25 cellular contexts compared by ENCODE assay signal in the genomic region with DNA sequence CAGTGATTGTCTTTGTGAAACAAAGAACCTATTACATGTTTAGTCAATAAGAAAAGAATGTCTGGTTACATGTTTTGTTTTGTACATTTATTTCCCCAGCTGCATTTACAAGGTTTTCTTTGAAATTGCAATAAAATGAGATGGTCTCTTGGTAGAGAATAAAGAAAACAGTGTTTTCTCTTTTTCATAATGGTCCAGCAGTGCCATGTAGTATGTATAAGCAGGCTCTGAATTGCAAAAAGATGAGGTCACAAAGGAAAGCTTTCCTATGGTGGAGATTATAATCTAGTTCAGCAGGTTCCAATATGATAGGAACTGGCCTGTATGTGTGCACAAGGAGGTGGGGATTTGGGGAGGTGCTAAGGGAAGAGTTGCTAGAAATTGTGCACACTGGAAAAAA.
DNase-seq lines count a peak whose midpoint lies in the region; ATAC-seq, FAIRE-seq and TF ChIP-seq lines count a peak whose summit lies in the region.
"Had no signal": no experiment of that assay in that cellular context is flagged by ENCODE, and none has a peak within 500 bp of the region (broad histone marks: within the 10 kb centered on the region; RNA-seq: fewer than 3 reads in every experiment).

No MANE protein-coding gene starts in this region.

- H3K27ac ChIP-seq in IMR-90 (ENCODE audit: insufficient read depth, low read length) (no peak overlapping the region), endothelial cell of umbilical vein (ENCODE audit: insufficient read depth, low read depth, low read length) (no peak overlapping the region), mesendoderm (ENCODE audit: low read depth, low read length) (no peak overlapping the region)
- H3K27ac ChIP-seq: BLaER1, RWPE1, upper lobe of left lung had no signal

- ATAC-seq in IMR-90 (ENCODE audit: low read depth) = no peak
- no peak for ATAC-seq in GM19397 (IDR thresholded peaks at IDR 0.05; ENCODE audit: unreplicated experiment)
- ATAC-seq: activated CD8-positive, alpha-beta T cell treated with anti-CD3 and anti-CD28 coated beads for 36 hours; stimulated activated naive CD8-positive, alpha-beta T cell treated with anti-CD3 and anti-CD28 coated beads, Interleukin-15, Interleukin-2, amounts not matched to agents 100 U/mL and 50 U/mL, for 24 hours had no signal

- H2BK120ac ChIP-seq in IMR-90 (ENCODE audit: low read depth, low read length) = no peak overlapping the region
- no peak overlapping the region for H2BK120ac ChIP-seq in mesendoderm (ENCODE audit: low read depth, low read length)

- H3K4ac ChIP-seq in IMR-90 (ENCODE audit: low read depth, low read length) = no peak overlapping the region
- no peak overlapping the region for H3K4ac ChIP-seq in mesendoderm (ENCODE audit: low read depth, low read length)

- H2AFZ ChIP-seq in IMR-90 (replicated peaks; ENCODE audit: low read length, poor library complexity) (no peak overlapping the region), endothelial cell of umbilical vein (ENCODE audit: low read depth, low read length) (no peak overlapping the region)

- H3K18ac ChIP-seq in IMR-90 (ENCODE audit: low read depth, low read length) (no peak overlapping the region), mesendoderm (ENCODE audit: low read length) (peak overlapping the region; percentile 51)

- H2AK5ac ChIP-seq in IMR-90 (ENCODE audit: low read depth, low read length) (no peak overlapping the region), mesendoderm (ENCODE audit: low read length) (no peak overlapping the region)

- H3K9me3 ChIP-seq in IMR-90 (ENCODE audit: control insufficient read depth, insufficient read depth, low read length) (no peaks in the 10 kb centered on the region), endothelial cell of umbilical vein (replicated peaks; ENCODE audit: control insufficient read depth, insufficient read depth, low read length) (no peaks in the 10 kb centered on the region)
- H3K9me3 ChIP-seq: BLaER1, upper lobe of left lung had no signal

- H3K56ac ChIP-seq in IMR-90 (ENCODE audit: extremely low read depth, insufficient read depth, low read length) = no peak overlapping the region
- no peak overlapping the region for H3K56ac ChIP-seq in mesendoderm (ENCODE audit: low read length)

- H4K91ac ChIP-seq in IMR-90 (ENCODE audit: insufficient read depth, low read depth, low read length) = no peak overlapping the region

- H3K79me1 ChIP-seq in IMR-90 (ENCODE audit: low read depth in 1 of 2, low read length in 2 of 2) = no peaks in the 10 kb centered on the region
- H3K79me1 ChIP-seq in mesendoderm (ENCODE audit: low read length) = no peaks in the 10 kb centered on the region

- dilution Hi-C loops in IMR-90 (cut with HindIII; ENCODE audit: low sequenced_read_pairs, unreplicated experiment) (no loop called here), endothelial cell of umbilical vein (cut with MboI; ENCODE audit: extremely low pct_ligation_motif_present, low sequenced_read_pairs) (no loop called here)

- no peaks in the 10 kb centered on the region for H3K4me1 ChIP-seq in IMR-90 (ENCODE audit: control insufficient read depth, insufficient read depth, low read length)
- H3K4me1 ChIP-seq in endothelial cell of umbilical vein (ENCODE audit: control insufficient read depth, extremely low read depth, insufficient read depth, low read length) = no peaks in the 10 kb centered on the region
- no peaks in the 10 kb centered on the region for H3K4me1 ChIP-seq in mesendoderm (ENCODE audit: control insufficient read depth, low read depth, low read length)
- H3K4me1 ChIP-seq: BLaER1, upper lobe of left lung had no signal

- in situ Hi-C loops in IMR-90 (cut with MboI; ENCODE audit: low sequenced_read_pairs) = no loop called here

- H2AK9ac ChIP-seq in IMR-90 (replicated peaks; ENCODE audit: low read depth, low read length, poor library complexity) = no peak overlapping the region

- DNase-seq in Ammon's horn (ENCODE audit: low spot score) (peak; percentile 59), IMR-90 (peak; percentile 16), endothelial cell of umbilical vein (ENCODE audit: low read depth, low spot score) (peak; percentile 22), mesendoderm (no peak), cerebellum (ENCODE audit: low spot score) (no peak), AML-193 (lab: John Stamatoyannopoulos, UW) (no peak)
- no peak for DNase-seq in stimulated activated naive CD4-positive, alpha-beta T cell (lab: John Stamatoyannopoulos, UW)
- DNase-seq: activated CD4-positive, CD25-positive, alpha-beta regulatory T cell; activated CD8-positive, alpha-beta T cell treated with anti-CD3 and anti-CD28 coated beads for 36 hours; activated gamma-delta T cell treated with Interleukin-2 at 50 U/mL for 16 hours; activated T-cell treated with anti-CD3 and anti-CD28 coated beads for 4 hours; immature natural killer cell; NCI-H146; NCI-H2171; NCI-H524 treated with DMSO at 0.1 percent for 48 hours; small intestine; stimulated activated CD4-positive, alpha-beta T cell treated with anti-CD3 and anti-CD28 coated beads, Interleukin-4, amount 100 ng/mL, for 1 hour; stimulated activated naive CD8-positive, alpha-beta T cell treated with anti-CD3 and anti-CD28 coated beads, Interleukin-15, Interleukin-2, amounts not matched to agents 100 U/mL and 50 U/mL, for 24 hours; T1000; upper lobe of left lung had no signal

- H3K9me1 ChIP-seq in IMR-90 (ENCODE audit: insufficient read depth, low read length) = no peaks in the 10 kb centered on the region
- no peaks in the 10 kb centered on the region for H3K9me1 ChIP-seq in endothelial cell of umbilical vein (replicated peaks; ENCODE audit: control insufficient read depth, extremely low read depth, insufficient read depth, low read length)

- H4K5ac ChIP-seq in IMR-90 (ENCODE audit: low read depth, low read length) (no peak overlapping the region), mesendoderm (ENCODE audit: low read length) (no peak overlapping the region)

- H2BK20ac ChIP-seq in IMR-90 (ENCODE audit: low read depth, low read length) = no peak overlapping the region

- H3K4me2 ChIP-seq in IMR-90 (ENCODE audit: low read depth, low read length) = no peak overlapping the region
- no peak overlapping the region for H3K4me2 ChIP-seq in endothelial cell of umbilical vein (ENCODE audit: insufficient read depth, low read length)
- no peak overlapping the region for H3K4me2 ChIP-seq in mesendoderm (ENCODE audit: low read length)
- H3K4me2 ChIP-seq: BLaER1 had no signal

- H3K23ac ChIP-seq in IMR-90 (ENCODE audit: low read depth, low read length) (no peak overlapping the region), mesendoderm (ENCODE audit: low read length) (no peak overlapping the region)

- no peak overlapping the region for H3K4me3 ChIP-seq in IMR-90 (ENCODE audit: insufficient read depth, low read depth, low read length)
- no peak overlapping the region for H3K4me3 ChIP-seq in endothelial cell of umbilical vein (replicated peaks in 1 of 3; ENCODE audit: insufficient read depth in 1 of 3, low read depth in 1 of 3, low read length in 3 of 3)
- no peak overlapping the region for H3K4me3 ChIP-seq in mesendoderm (ENCODE audit: low read length)
- H3K4me3 ChIP-seq: BLaER1, lung, upper lobe of left lung had no signal

- H3K36me3 ChIP-seq in IMR-90 (ENCODE audit: control insufficient read depth, insufficient read depth, low read length) (no peaks in the 10 kb centered on the region), endothelial cell of umbilical vein (ENCODE audit: control insufficient read depth in 2 of 2, extremely low read depth in 1 of 2, insufficient read depth in 2 of 2, low read length in 2 of 2) (no peaks in the 10 kb centered on the region), mesendoderm (ENCODE audit: control insufficient read depth, insufficient read depth, low read length) (no peaks in the 10 kb centered on the region)
- H3K36me3 ChIP-seq: BLaER1, upper lobe of left lung had no signal

- peak; percentile 59 for FAIRE-seq in endothelial cell of umbilical vein (lab: Jason Lieb, UNC)
- FAIRE-seq: H54 had no signal

- no peak overlapping the region for H3K14ac ChIP-seq in IMR-90 (replicated peaks; ENCODE audit: low read depth, low read length)

- H3K9ac ChIP-seq in IMR-90 (ENCODE audit: low read depth, low read length) (no peak overlapping the region), endothelial cell of umbilical vein (replicated peaks; ENCODE audit: extremely low read depth, insufficient read depth, low read length) (no peak overlapping the region), mesendoderm (ENCODE audit: low read length) (no peak overlapping the region)
- H3K9ac ChIP-seq: BLaER1 had no signal

- no peaks in the 10 kb centered on the region for H3K27me3 ChIP-seq in IMR-90 (ENCODE audit: control insufficient read depth, insufficient read depth, low read length)
- no peaks in the 10 kb centered on the region for H3K27me3 ChIP-seq in endothelial cell of umbilical vein (ENCODE audit: control insufficient read depth in 2 of 2, insufficient read depth in 2 of 2, low read length in 2 of 2)
- no peaks in the 10 kb centered on the region for H3K27me3 ChIP-seq in mesendoderm (ENCODE audit: insufficient read depth, low read length, poor library complexity)
- H3K27me3 ChIP-seq: BLaER1, upper lobe of left lung had no signal

- intact Hi-C loops in IMR-90 (cut with micrococcal nuclease) (no loop called here), endothelial cell of umbilical vein (cut with micrococcal nuclease) (no loop called here)

- CTCF ChIA-PET in IMR-90 (lab: Yijun Ruan, JAX) (no interaction called here), endothelial cell of umbilical vein (lab: Charles Lee) (interaction anchor here (0.8 kb wide), 1 partner anchor 11 kb away, joined by 3 read pairs; no protein-coding TSS in a partner anchor)

- no peak for TF ChIP-seq POLR2A in IMR-90 (IDR thresholded peaks at IDR 0.05; ENCODE audit: low read depth, low read length)
- no peak for TF ChIP-seq POLR2A in endothelial cell of umbilical vein (IDR thresholded peaks at IDR 0.05; ENCODE audit: low read depth, low read length)

- H3K79me2 ChIP-seq in endothelial cell of umbilical vein (ENCODE audit: control insufficient read depth, insufficient read depth, low read length) (no peaks in the 10 kb centered on the region), mesendoderm (ENCODE audit: control insufficient read depth, insufficient read depth, low read length) (no peaks in the 10 kb centered on the region)

- TF ChIP-seq RAD21 in IMR-90 (IDR thresholded peaks at IDR 0.05; ENCODE audit: low read length) = no peak

- H2BK5ac ChIP-seq in IMR-90 (ENCODE audit: low read depth, low read length, poor library complexity, severe bottlenecking) = no peak overlapping the region
- no peak overlapping the region for H2BK5ac ChIP-seq in mesendoderm (ENCODE audit: low read length)

- no peak for TF ChIP-seq CTCF in IMR-90 (conservative IDR thresholded peaks at IDR 0.05; ENCODE audit: low read depth, low read length)
- TF ChIP-seq CTCF in endothelial cell of umbilical vein (IDR thresholded peaks at IDR 0.05; ENCODE audit: extremely low read depth in 1 of 2, insufficient read depth in 1 of 2, low read depth in 1 of 2, low read length in 2 of 2) = no peak

- H4K8ac ChIP-seq in IMR-90 (ENCODE audit: low read depth in 2 of 2, low read length in 2 of 2) (no peak overlapping the region), mesendoderm (ENCODE audit: low read depth, low read length) (no peak overlapping the region)

- BruUV-seq in IMR-90 (replicated peaks; lab: Mats Ljungman, UMichigan) (no TSS peak), endothelial cell of umbilical vein (replicated peaks; lab: Mats Ljungman, UMichigan) (no TSS peak)

- POLR2A ChIA-PET in IMR-90 (lab: Charles Lee; ENCODE audit: unreplicated experiment) (no interaction called here), endothelial cell of umbilical vein (lab: Charles Lee) (no interaction called here)

- no peaks in the 10 kb centered on the region for H4K20me1 ChIP-seq in IMR-90 (ENCODE audit: insufficient read depth, low read length)
- H4K20me1 ChIP-seq in endothelial cell of umbilical vein (replicated peaks; ENCODE audit: control insufficient read depth, extremely low read depth, insufficient read depth, low read length) = no peaks in the 10 kb centered on the region
- H4K20me1 ChIP-seq: BLaER1 had no signal

- H2BK15ac ChIP-seq in IMR-90 (ENCODE audit: low read depth, low read length) (no peak overlapping the region), mesendoderm (replicated peaks; ENCODE audit: low read depth) (no peak overlapping the region)

Comparison
In these comparisons a context has a peak if more than half of its experiments do, and no peak if none do; other contexts are left out.
1. DNase-seq: peak in Ammon's horn (single experiment), IMR-90 (single experiment) and endothelial cell of umbilical vein (single experiment); none in mesendoderm (single experiment), cerebellum (single experiment), stimulated activated naive CD4-positive, alpha-beta T cell (0 of 6) and AML-193 (0 of 2).